In the genomic region with DNA sequence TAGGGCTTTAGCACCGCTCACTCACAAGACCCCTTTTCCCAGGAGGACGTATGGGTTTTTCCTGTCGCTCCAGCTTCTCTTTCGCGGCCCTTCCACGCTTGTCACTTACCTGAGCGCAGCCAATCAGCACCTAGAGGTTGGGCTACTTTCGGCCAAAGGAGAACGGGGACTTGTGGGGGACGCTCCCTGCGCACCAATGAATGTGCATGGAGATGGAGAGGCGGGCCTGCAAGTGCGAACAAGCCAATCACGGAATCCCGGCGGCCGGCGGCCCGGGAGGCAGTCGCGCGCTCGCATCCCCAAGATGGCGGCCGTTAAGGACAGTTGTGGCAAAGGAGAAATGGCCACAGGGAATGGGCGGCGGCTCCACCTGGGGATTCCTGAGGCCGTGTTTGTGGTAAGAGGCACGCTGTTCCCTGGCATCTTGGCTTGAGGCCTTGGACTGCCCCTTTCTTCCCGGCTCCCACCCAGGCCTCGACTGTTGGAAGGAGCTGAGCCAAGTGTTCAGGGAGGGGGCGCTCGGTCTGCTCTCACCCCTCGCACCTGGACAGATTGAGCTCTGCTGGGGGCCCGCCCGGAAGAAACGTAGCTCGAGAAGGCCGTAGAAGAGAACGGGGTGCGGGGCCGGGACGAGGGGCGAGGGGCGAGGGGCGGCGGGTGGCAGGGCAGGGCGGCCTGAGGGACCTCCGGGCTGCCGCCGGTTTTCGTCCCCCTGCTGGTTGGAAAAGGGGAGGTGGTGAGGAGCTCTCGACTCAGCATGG, we compare ENCODE assay signal across 8 cellular contexts. TPM values are rescaled to one million over a fixed set of nuclear protein-coding genes. Genes with fewer than 3 reads are reported as not detected.
A peak's percentile ranks its signal among the peaks of the same experiment; 100 is the strongest.
DNase-seq lines count a peak whose midpoint lies in the region; ATAC-seq lines count a peak whose summit lies in the region.

TSS of gene VBP1 (plus strand) at position 282 of the 761 bp plus-strand sequence. CDS start at position 305, 23 bp downstream.

- H3K4me3 Mint-ChIP-seq in activated CD4-positive, alpha-beta T cell treated with anti-CD3 and anti-CD28 coated beads, Interleukin-2, amount 10 ng/mL, durations not matched to agents 7 days and 5 days: peak within 1 kb of the TSS; percentile 95

- CTCF ChIA-PET in activated CD4-positive, alpha-beta T cell treated with anti-CD3 and anti-CD28 coated beads, Interleukin-2, amount 10 ng/mL, durations not matched to agents 7 days and 5 days (lab: Charles Lee): interaction anchor here (0.6 to 2.6 kb wide), 9 partner anchors 8 to 198 kb away, joined by 3 to 6 read pairs (median 3); partner anchors contain the start of gene FUNDC2

- peak within 1 kb of the TSS; percentile 94 for H3K27ac Mint-ChIP-seq in activated CD4-positive, alpha-beta T cell treated with anti-CD3 and anti-CD28 coated beads, Interleukin-2, amount 10 ng/mL, durations not matched to agents 7 days and 5 days

- no peaks in the 10 kb centered on the region for H3K9me3 Mint-ChIP-seq in activated CD4-positive, alpha-beta T cell treated with anti-CD3 and anti-CD28 coated beads, Interleukin-2, amount 10 ng/mL, durations not matched to agents 7 days and 5 days

- H3K36me3 Mint-ChIP-seq in activated CD4-positive, alpha-beta T cell treated with anti-CD3 and anti-CD28 coated beads, Interleukin-2, amount 10 ng/mL, durations not matched to agents 7 days and 5 days (ENCODE audit: low read depth): peaks cover 3% of the 10 kb centered on the region

- intact Hi-C loops in left colon (cut with DNase I, micrococcal nuclease): no loop called here

- DNase-seq in C1 segment of cervical spinal cord (lab: John Stamatoyannopoulos, UW): peak; percentile 28 to 94 (median 83)
- DNase-seq in NCI-H526 treated with DMSO at 0.1 percent for 48 hours (lab: John Stamatoyannopoulos, UW): peak; percentile 99
- DNase-seq in activated CD4-positive, alpha-beta T cell treated with anti-CD3 and anti-CD28 coated beads, Interleukin-2, amount 10 ng/mL, durations not matched to agents 7 days and 5 days: peak; percentile 91
- DNase-seq in cortex of kidney (lab: John Stamatoyannopoulos, UW): peak; percentile 9
- peak; percentile 87 to 93 for DNase-seq in left colon
- DNase-seq in stimulated activated CD4-positive, alpha-beta T cell treated with anti-CD3 and anti-CD28 coated beads, Interleukin-1b, Interleukin-23, amount 100 ng/mL, for 48 hours: peak; percentile 89

- H3K4me1 Mint-ChIP-seq in activated CD4-positive, alpha-beta T cell treated with anti-CD3 and anti-CD28 coated beads, Interleukin-2, amount 10 ng/mL, durations not matched to agents 7 days and 5 days: peaks cover 23% of the 10 kb centered on the region

- H3K27me3 Mint-ChIP-seq in activated CD4-positive, alpha-beta T cell treated with anti-CD3 and anti-CD28 coated beads, Interleukin-2, amount 10 ng/mL, durations not matched to agents 7 days and 5 days: no peaks in the 10 kb centered on the region

- POLR2A ChIA-PET in activated CD4-positive, alpha-beta T cell treated with anti-CD3 and anti-CD28 coated beads, Interleukin-2, amount 10 ng/mL, durations not matched to agents 7 days and 5 days (lab: Charles Lee): no interaction called here

- ATAC-seq in GM19328 (IDR thresholded peaks at IDR 0.05; ENCODE audit: unreplicated experiment) (peak; percentile 96), HG03520 (IDR thresholded peaks at IDR 0.05; ENCODE audit: unreplicated experiment) (peak; percentile 99), left colon (peak; percentile 98)

RNA-seq across cellular contexts. Expression of gene VBP1, which starts in this region (rescaled TPM):
- 10 to 100 TPM; 56.3 to 62.0 TPM for total RNA-seq in activated CD4-positive, alpha-beta T cell treated with anti-CD3 and anti-CD28 coated beads, Interleukin-2, amount 10 ng/mL, durations not matched to agents 7 days and 5 days
- total RNA-seq in left colon: 10 to 100 TPM; 33.6 to 33.9 TPM

Comparison
In these comparisons a context has a peak if more than half of its experiments do, and no peak if none do; other contexts are left out.
1. Peak in every context shown above with its lines: DNase-seq and ATAC-seq.
2. DNase-seq: peak in every context shown above with its lines; median percentile 99 in NCI-H526 treated with DMSO at 0.1 percent for 48 hours; 91 in activated CD4-positive, alpha-beta T cell treated with anti-CD3 and anti-CD28 coated beads, Interleukin-2, amount 10 ng/mL, durations not matched to agents 7 days and 5 days; 90 in left colon; 89 in stimulated activated CD4-positive, alpha-beta T cell treated with anti-CD3 and anti-CD28 coated beads, Interleukin-1b, Interleukin-23, amount 100 ng/mL, for 48 hours; 83 in C1 segment of cervical spinal cord; 9 in cortex of kidney.